Comparison of ENCODE assay signal across 26 cellular contexts in genomic region chr2:101869527-101869926, GRCh38.
"Had no signal": no experiment of that assay in that cellular context is flagged by ENCODE, and none has a peak within 500 bp of the region (broad histone marks: within the 10 kb centered on the region; RNA-seq: fewer than 3 reads in every experiment).

No MANE protein-coding gene starts in this region.

- H3K79me2 ChIP-seq: parathyroid adenoma had no signal

- H3K27ac Mint-ChIP-seq: activated CD4-positive, alpha-beta memory T cell treated with anti-CD3 and anti-CD28 coated beads, Interleukin-2, amount 10 ng/mL, durations not matched to agents 7 days and 5 days; activated CD4-positive, alpha-beta T cell treated with anti-CD3 and anti-CD28 coated beads, Interleukin-2, amount 10 ng/mL, durations not matched to agents 7 days and 5 days had no signal

- H3K4me1 ChIP-seq: adrenal gland, esophagus muscularis mucosa, spleen, testis, transverse colon had no signal

- H3K9me3 Mint-ChIP-seq: activated CD4-positive, alpha-beta memory T cell treated with anti-CD3 and anti-CD28 coated beads, Interleukin-2, amount 10 ng/mL, durations not matched to agents 7 days and 5 days; activated CD4-positive, alpha-beta T cell treated with anti-CD3 and anti-CD28 coated beads, Interleukin-2, amount 10 ng/mL, durations not matched to agents 7 days and 5 days; activated naive CD4-positive, alpha-beta T cell treated with anti-CD3 and anti-CD28 coated beads, Interleukin-2, amount 50 U/mL, for 72 hours; activated T-cell treated with anti-CD3 and anti-CD28 coated beads, Interleukin-2, amount 50 U/mL, for 4 hours; brain; effector memory CD8-positive, alpha-beta T cell had no signal

- H3K9ac ChIP-seq: parathyroid adenoma had no signal

- H3K27me3 ChIP-seq: adrenal gland, esophagus muscularis mucosa, spleen, testis, transverse colon had no signal

- H3K4me1 Mint-ChIP-seq: activated CD4-positive, alpha-beta T cell treated with anti-CD3 and anti-CD28 coated beads, Interleukin-2, amount 10 ng/mL, durations not matched to agents 7 days and 5 days had no signal

- H3K4me3 Mint-ChIP-seq: activated CD4-positive, alpha-beta memory T cell treated with anti-CD3 and anti-CD28 coated beads, Interleukin-2, amount 10 ng/mL, durations not matched to agents 7 days and 5 days; activated CD4-positive, alpha-beta T cell treated with anti-CD3 and anti-CD28 coated beads, Interleukin-2, amount 10 ng/mL, durations not matched to agents 7 days and 5 days; activated T-cell treated with anti-CD3 and anti-CD28 coated beads, Interleukin-2, amount 50 U/mL, for 4 hours; brain; effector memory CD8-positive, alpha-beta T cell had no signal

- H3K9me3 ChIP-seq: adrenal gland, esophagus muscularis mucosa, left ventricle myocardium inferior, spleen, testis, transverse colon had no signal

- H3K27ac ChIP-seq: adrenal gland, esophagus muscularis mucosa, left ventricle myocardium inferior, parathyroid adenoma, spleen, testis, transverse colon, WERI-Rb-1 had no signal

- H3K27me3 Mint-ChIP-seq: activated CD4-positive, alpha-beta memory T cell treated with anti-CD3 and anti-CD28 coated beads, Interleukin-2, amount 10 ng/mL, durations not matched to agents 7 days and 5 days; activated CD4-positive, alpha-beta T cell treated with anti-CD3 and anti-CD28 coated beads, Interleukin-2, amount 10 ng/mL, durations not matched to agents 7 days and 5 days; brain; effector memory CD8-positive, alpha-beta T cell had no signal

- H2AFZ ChIP-seq: parathyroid adenoma had no signal

- DNase-seq: activated CD4-positive, alpha-beta memory T cell treated with anti-CD3 and anti-CD28 coated beads, Interleukin-2, amount 10 ng/mL, durations not matched to agents 7 days and 5 days; activated CD4-positive, alpha-beta T cell treated with anti-CD3 and anti-CD28 coated beads for 1 hour; activated CD4-positive, alpha-beta T cell treated with anti-CD3 and anti-CD28 coated beads, Interleukin-2, amount 10 ng/mL, durations not matched to agents 7 days and 5 days; activated CD8-positive, alpha-beta memory T cell treated with anti-CD3 and anti-CD28 coated beads, Interleukin-2, amount 50 U/mL, for 48 hours; activated naive CD4-positive, alpha-beta T cell; activated T-cell treated with anti-CD3 and anti-CD28 coated beads, Interleukin-2, amount 50 U/mL, for 4 hours; adrenal gland; aorta; cortex of kidney; effector memory CD8-positive, alpha-beta T cell; foreskin melanocyte; left ventricle myocardium inferior; occipital lobe; right cardiac atrium; spleen; stimulated activated naive CD8-positive, alpha-beta T cell treated with anti-CD3 and anti-CD28 coated beads, Interleukin-15, Interleukin-2, amounts not matched to agents 100 U/mL and 50 U/mL, for 24 hours; T-helper 1 cell; T1000; testis; transverse colon; WERI-Rb-1 had no signal

- H3K4me3 ChIP-seq: adrenal gland, esophagus muscularis mucosa, left ventricle myocardium inferior, lung, spleen, testis, transverse colon had no signal

- ATAC-seq: activated naive CD4-positive, alpha-beta T cell treated with anti-CD3 and anti-CD28 coated beads, Interleukin-2, amount 50 U/mL, for 72 hours; activated T-cell treated with anti-CD3 and anti-CD28 coated beads, Interleukin-2, amount 50 U/mL, for 4 hours; effector memory CD8-positive, alpha-beta T cell; right cardiac atrium; stimulated activated naive CD8-positive, alpha-beta T cell treated with anti-CD3 and anti-CD28 coated beads, Interleukin-15, Interleukin-2, amounts not matched to agents 100 U/mL and 50 U/mL, for 24 hours had no signal
